Comparison of ENCODE assay signal across 8 cellular contexts in the genomic region with DNA sequence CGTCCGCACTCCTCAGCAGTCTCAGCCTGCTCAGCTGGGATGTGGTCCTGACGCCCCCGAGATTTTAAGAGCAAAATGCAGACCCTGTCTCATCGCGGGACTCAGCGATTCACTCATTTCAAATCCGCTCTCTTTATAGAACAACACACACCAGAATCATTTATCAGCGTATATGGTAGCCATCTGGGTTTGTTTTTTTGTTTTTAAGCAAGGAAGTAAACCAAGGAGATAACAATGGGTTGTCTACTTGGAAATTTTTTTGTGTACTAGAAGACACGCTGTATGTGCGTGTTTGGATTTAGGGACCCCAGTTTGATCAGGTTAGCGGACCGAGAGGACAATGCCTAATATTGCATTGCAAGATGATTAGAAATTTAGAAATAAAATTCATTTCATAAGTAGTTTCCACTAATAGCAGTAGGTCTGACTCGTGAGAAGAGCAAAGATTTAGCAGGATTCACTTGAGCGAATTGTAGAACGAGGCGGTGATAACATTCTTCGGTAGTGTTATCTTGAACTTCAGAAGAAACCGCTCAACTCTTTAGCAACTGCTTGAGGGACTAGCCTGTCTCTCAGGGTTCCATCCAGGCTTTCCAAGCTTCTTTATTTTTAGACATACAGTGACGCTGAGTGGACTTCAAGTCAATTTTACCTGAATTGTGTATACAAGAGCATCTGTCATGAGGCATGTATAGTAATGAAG. TPM values are rescaled to one million over a fixed set of nuclear protein-coding genes. Genes with fewer than 3 reads are reported as not detected.
DNase-seq lines count a peak whose midpoint lies in the region; ATAC-seq and TF ChIP-seq lines count a peak whose summit lies in the region.

No MANE protein-coding gene starts in this region.

- H3K27me3 Mint-ChIP-seq in naive B cell, result no peaks in the 10 kb centered on the region

- H3K27me3 ChIP-seq in Peyer's patch (no peaks in the 10 kb centered on the region), duodenal mucosa (ENCODE audit: control insufficient read depth in 1 of 2, insufficient read depth in 2 of 2, low read length in 2 of 2) (no peaks in the 10 kb centered on the region)

- H3K9me3 Mint-ChIP-seq in naive B cell, result peaks cover 0 to 5% (median 0%) of the 10 kb centered on the region in 7 donors

- H3K4me3 ChIP-seq in Peyer's patch (peak overlapping the region; percentile 88 to 97 (median 94)), duodenal mucosa (ENCODE audit: low read depth in 1 of 2, low read length in 2 of 2) (peak overlapping the region; percentile 88 to 96)

- H3K27ac ChIP-seq in Peyer's patch, result peak overlapping the region; percentile 96 to 99 (median 98)
- peak overlapping the region; percentile 99 for H3K27ac ChIP-seq in duodenal mucosa (ENCODE audit: low read depth, low read length)

- TF ChIP-seq CTCF in Peyer's patch (IDR thresholded peaks at IDR 0.05), result no peak

- peaks cover 0 to 10% of the 10 kb centered on the region in 2 donors for H3K36me3 Mint-ChIP-seq in naive B cell

- peak overlapping the region; percentile 97 to 100 (median 98) for H3K4me3 Mint-ChIP-seq in naive B cell

- TF ChIP-seq POLR2A in Peyer's patch (IDR thresholded peaks at IDR 0.05), result no peak

- peak; percentile 18 for DNase-seq in AML-193 (lab: John Stamatoyannopoulos, UW)
- no peak for DNase-seq in Peyer's patch
- DNase-seq in naive B cell, result peak; percentile 3
- DNase-seq in activated gamma-delta T cell (lab: John Stamatoyannopoulos, UW), result no peak
- DNase-seq in islet precursor cell, result no peak

- H3K9ac ChIP-seq in duodenal mucosa (ENCODE audit: low read depth in 1 of 2, low read length in 2 of 2), result peak overlapping the region; percentile 87 to 96

- H3K27ac Mint-ChIP-seq in naive B cell, result peak overlapping the region; percentile 91 to 99 (median 98)

- peaks cover 52 to 62% (median 56%) of the 10 kb centered on the region in 3 donors for H3K4me1 Mint-ChIP-seq in naive B cell

- ATAC-seq in GM18517 (IDR thresholded peaks at IDR 0.05; ENCODE audit: unreplicated experiment) (peak; percentile 7), HG03045 (IDR thresholded peaks at IDR 0.05; ENCODE audit: unreplicated experiment) (peak; percentile 17), naive B cell (ENCODE audit: low read depth in 2 of 2) (no peak)

- no peaks in the 10 kb centered on the region for H3K36me3 ChIP-seq in Peyer's patch
- peaks cover 0 to 3% of the 10 kb centered on the region in 2 donors for H3K36me3 ChIP-seq in duodenal mucosa (ENCODE audit: control insufficient read depth in 1 of 2, insufficient read depth in 2 of 2, low read length in 2 of 2)

- H3K4me1 ChIP-seq in Peyer's patch (peaks cover 0 to 37% (median 3%) of the 10 kb centered on the region in 4 donors), duodenal mucosa (ENCODE audit: control insufficient read depth in 1 of 2, insufficient read depth in 2 of 2, low read length in 2 of 2) (peaks cover 21 to 29% of the 10 kb centered on the region in 2 donors)

- no peaks in the 10 kb centered on the region for H3K9me3 ChIP-seq in Peyer's patch
- no peaks in the 10 kb centered on the region for H3K9me3 ChIP-seq in duodenal mucosa (ENCODE audit: control insufficient read depth in 1 of 2, low read length in 2 of 2)

RNA-seq across cellular contexts. Expression of a gene that starts 1.3 kb away (rescaled TPM):
- total RNA-seq in Peyer's patch, result 10 to 100 TPM; 11.3 to 24.8 (median 21.7) TPM
- polyA plus RNA-seq in naive B cell (ENCODE audit: low read depth in 6 of 6), result 10 to 100 TPM; 16.3 to 31.3 (median 22.8) TPM

RNA-seq across cellular contexts. Expression of a gene that starts 1.3 kb away (rescaled TPM):
- total RNA-seq in Peyer's patch, result 100 to 1,000 TPM in 2 of 4 donors, 10 to 100 TPM in 2; 45.4 to 116 (median 93.8) TPM
- 100 to 1,000 TPM; 264 to 368 (median 335) TPM for polyA plus RNA-seq in naive B cell (ENCODE audit: low read depth in 6 of 6)

Comparison
In these comparisons a context has a peak if more than half of its experiments do, and no peak if none do; other contexts are left out.
1. DNase-seq: peak in AML-193 (2 of 2) and naive B cell (single experiment); none in Peyer's patch (0 of 3), activated gamma-delta T cell (single experiment) and islet precursor cell (single experiment).
2. ATAC-seq: peak in GM18517 (single experiment) and HG03045 (single experiment); none in naive B cell (0 of 2).